Comparison of ENCODE assay signal across 1 cellular context in the genomic region with DNA sequence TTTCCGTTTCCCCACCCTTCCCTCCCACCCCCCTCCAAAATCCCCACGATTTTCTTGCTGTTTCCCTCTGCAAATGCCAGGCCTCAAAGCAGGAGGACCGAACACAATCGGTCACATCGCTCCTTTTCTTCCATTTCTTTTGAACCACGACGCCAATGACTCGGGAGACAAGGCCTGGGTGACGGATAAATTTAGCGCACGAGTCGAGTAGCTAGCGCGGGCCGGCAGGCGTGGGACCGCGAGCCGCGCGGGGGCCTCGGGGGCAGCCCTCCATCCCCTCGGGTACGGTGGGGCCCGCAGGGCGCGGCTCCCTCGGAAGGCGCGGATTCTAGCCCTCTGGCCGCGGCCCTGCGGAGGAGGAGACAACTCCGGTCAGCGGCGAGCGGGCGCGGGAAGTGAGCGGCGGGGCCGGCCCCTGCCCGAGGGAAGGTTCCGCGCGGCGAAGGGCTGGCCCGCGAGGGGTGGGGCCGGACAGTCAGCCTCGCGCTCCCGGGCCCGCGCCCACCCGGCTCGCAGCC.
A peak's percentile ranks its signal among the peaks of the same experiment; 100 is the strongest.
TF ChIP-seq lines count a peak whose summit lies in the region.

No MANE protein-coding gene starts in this region.

TF ChIP-seq in HepG2, 621 proteins besides CTCF, POLR2A, EP300 and RAD21 (continued from another document):
- TF ChIP-seq, protein P1, sequence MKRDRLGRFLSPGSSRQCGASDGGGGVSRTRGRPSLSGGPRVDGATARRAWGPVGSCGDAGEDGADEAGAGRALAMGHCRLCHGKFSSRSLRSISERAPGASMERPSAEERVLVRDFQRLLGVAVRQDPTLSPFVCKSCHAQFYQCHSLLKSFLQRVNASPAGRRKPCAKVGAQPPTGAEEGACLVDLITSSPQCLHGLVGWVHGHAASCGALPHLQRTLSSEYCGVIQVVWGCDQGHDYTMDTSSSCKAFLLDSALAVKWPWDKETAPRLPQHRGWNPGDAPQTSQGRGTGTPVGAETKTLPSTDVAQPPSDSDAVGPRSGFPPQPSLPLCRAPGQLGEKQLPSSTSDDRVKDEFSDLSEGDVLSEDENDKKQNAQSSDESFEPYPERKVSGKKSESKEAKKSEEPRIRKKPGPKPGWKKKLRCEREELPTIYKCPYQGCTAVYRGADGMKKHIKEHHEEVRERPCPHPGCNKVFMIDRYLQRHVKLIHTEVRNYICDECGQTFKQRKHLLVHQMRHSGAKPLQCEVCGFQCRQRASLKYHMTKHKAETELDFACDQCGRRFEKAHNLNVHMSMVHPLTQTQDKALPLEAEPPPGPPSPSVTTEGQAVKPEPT (CRISPR knock-in tag; IDR thresholded peaks at IDR 0.05; ENCODE audit: low read depth): peak; percentile 11; the same call in 1 of the 2 replicates
- TF ChIP-seq ZNF441 (CRISPR knock-in tag; IDR thresholded peaks at IDR 0.05; ENCODE audit: borderline replicate concordance): no peak
- 0 out of 2 replicates have a peak, but pooled peaks have one; percentile 18 for TF ChIP-seq HOXA9 (CRISPR knock-in tag; IDR thresholded peaks at IDR 0.05; ENCODE audit: borderline replicate concordance)
- TF ChIP-seq, protein P2, sequence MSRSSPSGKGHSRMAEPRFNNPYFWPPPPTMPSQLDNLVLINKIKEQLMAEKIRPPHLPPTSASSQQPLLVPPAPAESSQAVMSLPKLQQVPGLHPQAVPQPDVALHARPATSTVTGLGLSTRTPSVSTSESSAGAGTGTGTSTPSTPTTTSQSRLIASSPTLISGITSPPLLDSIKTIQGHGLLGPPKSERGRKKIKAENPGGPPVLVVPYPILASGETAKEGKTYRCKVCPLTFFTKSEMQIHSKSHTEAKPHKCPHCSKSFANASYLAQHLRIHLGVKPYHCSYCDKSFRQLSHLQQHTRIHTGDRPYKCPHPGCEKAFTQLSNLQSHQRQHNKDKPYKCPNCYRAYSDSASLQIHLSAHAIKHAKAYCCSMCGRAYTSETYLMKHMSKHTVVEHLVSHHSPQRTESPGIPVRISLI (CRISPR knock-in tag; IDR thresholded peaks at IDR 0.05; ENCODE audit: borderline replicate concordance): no peak
- TF ChIP-seq ZNF33A (CRISPR knock-in tag; IDR thresholded peaks at IDR 0.05; ENCODE audit: borderline replicate concordance): no peak
- TF ChIP-seq ELF4 (CRISPR knock-in tag; IDR thresholded peaks at IDR 0.05; ENCODE audit: borderline replicate concordance): no peak
- TF ChIP-seq ARNT2 (CRISPR knock-in tag; IDR thresholded peaks at IDR 0.05; ENCODE audit: low read depth): no peak; the same call in 1 of the 2 replicates
- TF ChIP-seq, protein P3, sequence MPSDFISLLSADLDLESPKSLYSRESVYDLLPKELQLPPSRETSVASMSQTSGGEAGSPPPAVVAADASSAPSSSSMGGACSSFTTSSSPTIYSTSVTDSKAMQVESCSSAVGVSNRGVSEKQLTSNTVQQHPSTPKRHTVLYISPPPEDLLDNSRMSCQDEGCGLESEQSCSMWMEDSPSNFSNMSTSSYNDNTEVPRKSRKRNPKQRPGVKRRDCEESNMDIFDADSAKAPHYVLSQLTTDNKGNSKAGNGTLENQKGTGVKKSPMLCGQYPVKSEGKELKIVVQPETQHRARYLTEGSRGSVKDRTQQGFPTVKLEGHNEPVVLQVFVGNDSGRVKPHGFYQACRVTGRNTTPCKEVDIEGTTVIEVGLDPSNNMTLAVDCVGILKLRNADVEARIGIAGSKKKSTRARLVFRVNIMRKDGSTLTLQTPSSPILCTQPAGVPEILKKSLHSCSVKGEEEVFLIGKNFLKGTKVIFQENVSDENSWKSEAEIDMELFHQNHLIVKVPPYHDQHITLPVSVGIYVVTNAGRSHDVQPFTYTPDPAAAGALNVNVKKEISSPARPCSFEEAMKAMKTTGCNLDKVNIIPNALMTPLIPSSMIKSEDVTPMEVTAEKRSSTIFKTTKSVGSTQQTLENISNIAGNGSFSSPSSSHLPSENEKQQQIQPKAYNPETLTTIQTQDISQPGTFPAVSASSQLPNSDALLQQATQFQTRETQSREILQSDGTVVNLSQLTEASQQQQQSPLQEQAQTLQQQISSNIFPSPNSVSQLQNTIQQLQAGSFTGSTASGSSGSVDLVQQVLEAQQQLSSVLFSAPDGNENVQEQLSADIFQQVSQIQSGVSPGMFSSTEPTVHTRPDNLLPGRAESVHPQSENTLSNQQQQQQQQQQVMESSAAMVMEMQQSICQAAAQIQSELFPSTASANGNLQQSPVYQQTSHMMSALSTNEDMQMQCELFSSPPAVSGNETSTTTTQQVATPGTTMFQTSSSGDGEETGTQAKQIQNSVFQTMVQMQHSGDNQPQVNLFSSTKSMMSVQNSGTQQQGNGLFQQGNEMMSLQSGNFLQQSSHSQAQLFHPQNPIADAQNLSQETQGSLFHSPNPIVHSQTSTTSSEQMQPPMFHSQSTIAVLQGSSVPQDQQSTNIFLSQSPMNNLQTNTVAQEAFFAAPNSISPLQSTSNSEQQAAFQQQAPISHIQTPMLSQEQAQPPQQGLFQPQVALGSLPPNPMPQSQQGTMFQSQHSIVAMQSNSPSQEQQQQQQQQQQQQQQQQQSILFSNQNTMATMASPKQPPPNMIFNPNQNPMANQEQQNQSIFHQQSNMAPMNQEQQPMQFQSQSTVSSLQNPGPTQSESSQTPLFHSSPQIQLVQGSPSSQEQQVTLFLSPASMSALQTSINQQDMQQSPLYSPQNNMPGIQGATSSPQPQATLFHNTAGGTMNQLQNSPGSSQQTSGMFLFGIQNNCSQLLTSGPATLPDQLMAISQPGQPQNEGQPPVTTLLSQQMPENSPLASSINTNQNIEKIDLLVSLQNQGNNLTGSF (CRISPR knock-in tag; IDR thresholded peaks at IDR 0.05): peak; percentile 69; the same call in 1 of the 2 replicates
- no peak; the same call in 1 of the 2 replicates for TF ChIP-seq ZNF274 (CRISPR knock-in tag; IDR thresholded peaks at IDR 0.05)
- TF ChIP-seq ZNF530 (CRISPR knock-in tag; IDR thresholded peaks at IDR 0.05; ENCODE audit: low read depth): no peak
- TF ChIP-seq, protein P4, sequence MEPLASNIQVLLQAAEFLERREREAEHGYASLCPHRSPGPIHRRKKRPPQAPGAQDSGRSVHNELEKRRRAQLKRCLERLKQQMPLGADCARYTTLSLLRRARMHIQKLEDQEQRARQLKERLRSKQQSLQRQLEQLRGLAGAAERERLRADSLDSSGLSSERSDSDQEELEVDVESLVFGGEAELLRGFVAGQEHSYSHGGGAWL (CRISPR knock-in tag; IDR thresholded peaks at IDR 0.05): no peak; the same call in 1 of the 2 replicates
- no peak for TF ChIP-seq ZNF207 (IDR thresholded peaks at IDR 0.05; ENCODE audit: borderline replicate concordance)
- no peak for TF ChIP-seq ZEB1 (IDR thresholded peaks at IDR 0.05; ENCODE audit: insufficient replicate concordance, low read depth)
- TF ChIP-seq, protein P5, sequence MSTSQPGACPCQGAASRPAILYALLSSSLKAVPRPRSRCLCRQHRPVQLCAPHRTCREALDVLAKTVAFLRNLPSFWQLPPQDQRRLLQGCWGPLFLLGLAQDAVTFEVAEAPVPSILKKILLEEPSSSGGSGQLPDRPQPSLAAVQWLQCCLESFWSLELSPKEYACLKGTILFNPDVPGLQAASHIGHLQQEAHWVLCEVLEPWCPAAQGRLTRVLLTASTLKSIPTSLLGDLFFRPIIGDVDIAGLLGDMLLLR (CRISPR knock-in tag; IDR thresholded peaks at IDR 0.05): peak; percentile 73; the same call in 1 of the 2 replicates
- TF ChIP-seq ZC3H13 (CRISPR knock-in tag; IDR thresholded peaks at IDR 0.05): 0 out of 2 replicates have a peak, but pooled peaks have one; percentile 5
- peak; percentile 1; the same call in 1 of the 2 replicates for TF ChIP-seq REL (CRISPR knock-in tag; conservative IDR thresholded peaks at IDR 0.05)
- peak; percentile 82; the same call in 1 of the 2 replicates for TF ChIP-seq ZNF451 (CRISPR knock-in tag; IDR thresholded peaks at IDR 0.05)
- TF ChIP-seq FLYWCH1 (CRISPR knock-in tag; IDR thresholded peaks at IDR 0.05): peak; percentile 20; the same call in 1 of the 2 replicates
- no peak for TF ChIP-seq MED8 (CRISPR knock-in tag; IDR thresholded peaks at IDR 0.05; ENCODE audit: insufficient replicate concordance)
- no peak for TF ChIP-seq ZNF547 (CRISPR knock-in tag; IDR thresholded peaks at IDR 0.05)
- TF ChIP-seq MATR3 (CRISPR knock-in tag; IDR thresholded peaks at IDR 0.05): no peak
- no peak for TF ChIP-seq CBFB (CRISPR knock-in tag; IDR thresholded peaks at IDR 0.05)
- TF ChIP-seq ESRRA (CRISPR knock-in tag; IDR thresholded peaks at IDR 0.05; ENCODE audit: low read depth): 0 out of 2 replicates have a peak, but pooled peaks have one; percentile 3
- TF ChIP-seq, protein P6, sequence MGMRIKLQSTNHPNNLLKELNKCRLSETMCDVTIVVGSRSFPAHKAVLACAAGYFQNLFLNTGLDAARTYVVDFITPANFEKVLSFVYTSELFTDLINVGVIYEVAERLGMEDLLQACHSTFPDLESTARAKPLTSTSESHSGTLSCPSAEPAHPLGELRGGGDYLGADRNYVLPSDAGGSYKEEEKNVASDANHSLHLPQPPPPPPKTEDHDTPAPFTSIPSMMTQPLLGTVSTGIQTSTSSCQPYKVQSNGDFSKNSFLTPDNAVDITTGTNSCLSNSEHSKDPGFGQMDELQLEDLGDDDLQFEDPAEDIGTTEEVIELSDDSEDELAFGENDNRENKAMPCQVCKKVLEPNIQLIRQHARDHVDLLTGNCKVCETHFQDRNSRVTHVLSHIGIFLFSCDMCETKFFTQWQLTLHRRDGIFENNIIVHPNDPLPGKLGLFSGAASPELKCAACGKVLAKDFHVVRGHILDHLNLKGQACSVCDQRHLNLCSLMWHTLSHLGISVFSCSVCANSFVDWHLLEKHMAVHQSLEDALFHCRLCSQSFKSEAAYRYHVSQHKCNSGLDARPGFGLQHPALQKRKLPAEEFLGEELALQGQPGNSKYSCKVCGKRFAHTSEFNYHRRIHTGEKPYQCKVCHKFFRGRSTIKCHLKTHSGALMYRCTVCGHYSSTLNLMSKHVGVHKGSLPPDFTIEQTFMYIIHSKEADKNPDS (CRISPR knock-in tag; IDR thresholded peaks at IDR 0.05): no peak
- TF ChIP-seq ATM (IDR thresholded peaks at IDR 0.05; ENCODE audit: borderline replicate concordance): no peak
- TF ChIP-seq ZNF569 (CRISPR knock-in tag; IDR thresholded peaks at IDR 0.05; ENCODE audit: borderline replicate concordance): no peak
- 0 out of 2 replicates have a peak, but pooled peaks have one; percentile 7 for TF ChIP-seq ZNF446 (CRISPR knock-in tag; IDR thresholded peaks at IDR 0.05)
- TF ChIP-seq, protein P7, sequence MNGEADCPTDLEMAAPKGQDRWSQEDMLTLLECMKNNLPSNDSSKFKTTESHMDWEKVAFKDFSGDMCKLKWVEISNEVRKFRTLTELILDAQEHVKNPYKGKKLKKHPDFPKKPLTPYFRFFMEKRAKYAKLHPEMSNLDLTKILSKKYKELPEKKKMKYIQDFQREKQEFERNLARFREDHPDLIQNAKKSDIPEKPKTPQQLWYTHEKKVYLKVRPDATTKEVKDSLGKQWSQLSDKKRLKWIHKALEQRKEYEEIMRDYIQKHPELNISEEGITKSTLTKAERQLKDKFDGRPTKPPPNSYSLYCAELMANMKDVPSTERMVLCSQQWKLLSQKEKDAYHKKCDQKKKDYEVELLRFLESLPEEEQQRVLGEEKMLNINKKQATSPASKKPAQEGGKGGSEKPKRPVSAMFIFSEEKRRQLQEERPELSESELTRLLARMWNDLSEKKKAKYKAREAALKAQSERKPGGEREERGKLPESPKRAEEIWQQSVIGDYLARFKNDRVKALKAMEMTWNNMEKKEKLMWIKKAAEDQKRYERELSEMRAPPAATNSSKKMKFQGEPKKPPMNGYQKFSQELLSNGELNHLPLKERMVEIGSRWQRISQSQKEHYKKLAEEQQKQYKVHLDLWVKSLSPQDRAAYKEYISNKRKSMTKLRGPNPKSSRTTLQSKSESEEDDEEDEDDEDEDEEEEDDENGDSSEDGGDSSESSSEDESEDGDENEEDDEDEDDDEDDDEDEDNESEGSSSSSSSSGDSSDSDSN (CRISPR knock-in tag; IDR thresholded peaks at IDR 0.05): peak; percentile 71
- 0 out of 2 replicates have a peak, but pooled peaks have one; percentile 7 for TF ChIP-seq ZNF792 (CRISPR knock-in tag; IDR thresholded peaks at IDR 0.05)
TF ChIP-seq in HepG2: peak in this region for 19.
